ENCODE assay signal across 22 cellular contexts in genomic region chr3:44026224-44026865, GRCh38.
DNase-seq lines count a peak whose midpoint lies in the region; ATAC-seq, FAIRE-seq and TF ChIP-seq lines count a peak whose summit lies in the region.
"Had no signal": no experiment of that assay in that cellular context is flagged by ENCODE, and none has a peak within 500 bp of the region (broad histone marks: within the 10 kb centered on the region; RNA-seq: fewer than 3 reads in every experiment).

No MANE protein-coding gene starts in this region.

- H4K91ac ChIP-seq in neuronal stem cell (ENCODE audit: low read depth, low read length, poor library complexity): no peak overlapping the region

- no peak overlapping the region for H2BK120ac ChIP-seq in neuronal stem cell (ENCODE audit: low read depth, low read length)

- H2BK12ac ChIP-seq in neuronal stem cell (ENCODE audit: low read length): no peak overlapping the region

- DNase-seq in bronchial epithelial cell (ENCODE audit: low read depth) (peak; percentile 60), foreskin keratinocyte (peak in 1 of 2 donors; percentile 40), neuronal stem cell (ENCODE audit: low spot score) (no peak), kidney glomerular epithelial cell (lab: John Stamatoyannopoulos, UW) (no peak), DMS 273 (lab: John Stamatoyannopoulos, UW; ENCODE audit: unreplicated experiment) (no peak)
- DNase-seq: BE2C; CD4-positive, alpha-beta memory T cell; DMS153; DMS79 treated with DMSO at 0.1 percent for 48 hours; EL; GOT3 had no signal

- H3K27me3 ChIP-seq in Loucy (ENCODE audit: insufficient read depth, low read length, poor library complexity, severe bottlenecking) (no peaks in the 10 kb centered on the region), bronchial epithelial cell (ENCODE audit: control insufficient read depth, insufficient read depth, low read length) (no peaks in the 10 kb centered on the region), foreskin keratinocyte (peaks cover 13% of the 10 kb centered on the region), neuronal stem cell (ENCODE audit: control insufficient read depth in 3 of 3, insufficient read depth in 3 of 3, low read depth in 1 of 3, low read length in 3 of 3) (peaks cover 0 to 34% (median 0%) of the 10 kb centered on the region in 3 experiments)
- H3K27me3 ChIP-seq: BE2C had no signal

- H3K9me3 ChIP-seq in Loucy (ENCODE audit: insufficient read depth, low read depth, low read length) (no peaks in the 10 kb centered on the region), neuronal stem cell (replicated peaks in 1 of 2; ENCODE audit: control insufficient read depth in 2 of 2, insufficient read depth in 1 of 2, low read depth in 1 of 2, low read length in 2 of 2) (no peaks in the 10 kb centered on the region)
- H3K9me3 ChIP-seq: A549, BE2C, HAP-1 had no signal

- no peak overlapping the region for H3K27ac ChIP-seq in foreskin keratinocyte
- no peak overlapping the region for H3K27ac ChIP-seq in neuronal stem cell (replicated peaks; ENCODE audit: low read length)
- H3K27ac ChIP-seq: A549, C4-2B, HL-60 had no signal

- H3K4me3 ChIP-seq in Loucy (ENCODE audit: low read length, poor library complexity, severe bottlenecking) (no peak overlapping the region), bronchial epithelial cell (ENCODE audit: low read depth, low read length) (no peak overlapping the region), neuronal stem cell (ENCODE audit: low read length in 2 of 2) (no peak overlapping the region)
- H3K4me3 ChIP-seq: A549, HAP-1, K562 had no signal

- no peaks in the 10 kb centered on the region for H3F3A ChIP-seq in Loucy (ENCODE audit: low read depth)

- H4K8ac ChIP-seq in neuronal stem cell (ENCODE audit: low read depth, low read length): no peak overlapping the region

- H2BK15ac ChIP-seq in neuronal stem cell (ENCODE audit: low read length): no peak overlapping the region

- H3K18ac ChIP-seq in neuronal stem cell (ENCODE audit: low read length): no peak overlapping the region

- H3K4me1 ChIP-seq in Loucy (ENCODE audit: insufficient read depth, low read length, poor library complexity, severe bottlenecking) (peaks cover 8% of the 10 kb centered on the region), foreskin keratinocyte (peaks cover 6% of the 10 kb centered on the region), neuronal stem cell (ENCODE audit: control insufficient read depth in 2 of 2, insufficient read depth in 1 of 2, low read depth in 1 of 2, low read length in 2 of 2) (peaks cover 0 to 1% of the 10 kb centered on the region in 2 donors)
- H3K4me1 ChIP-seq: A549, BE2C had no signal

- ATAC-seq in foreskin keratinocyte (peak; percentile 70), GM21526 (IDR thresholded peaks at IDR 0.05; ENCODE audit: low FRiP score, unreplicated experiment) (no peak), HG02798 (IDR thresholded peaks at IDR 0.05; ENCODE audit: poor library complexity, unreplicated experiment) (no peak)
- ATAC-seq: A549, K562 had no signal

- H3K23ac ChIP-seq in neuronal stem cell (ENCODE audit: low read depth, low read length, poor library complexity): no peak overlapping the region

- no peaks in the 10 kb centered on the region for H3K36me3 ChIP-seq in Loucy (ENCODE audit: insufficient read depth, low read length)
- no peaks in the 10 kb centered on the region for H3K36me3 ChIP-seq in bronchial epithelial cell (ENCODE audit: control insufficient read depth, insufficient read depth, low read length)
- H3K36me3 ChIP-seq in neuronal stem cell (replicated peaks in 1 of 2; ENCODE audit: control insufficient read depth in 2 of 2, insufficient read depth in 2 of 2, low read length in 2 of 2): no peaks in the 10 kb centered on the region
- H3K36me3 ChIP-seq: BE2C, HAP-1 had no signal

- H2AFZ ChIP-seq in Loucy (ENCODE audit: low read length) (peak overlapping the region; percentile 50; the same call in 1 of the 2 replicates), neuronal stem cell (ENCODE audit: low read length) (no peak overlapping the region)

- FAIRE-seq in bronchial epithelial cell (lab: Jason Lieb, UNC): no peak
- FAIRE-seq: A549, G401.6, GM12892, GM19239, K562 had no signal

- no peaks in the 10 kb centered on the region for H3K79me1 ChIP-seq in neuronal stem cell (ENCODE audit: low read depth, low read length)

- H3K14ac ChIP-seq in neuronal stem cell (ENCODE audit: low read length): no peak overlapping the region

- no peaks in the 10 kb centered on the region for H4K20me1 ChIP-seq in Loucy (ENCODE audit: insufficient read depth, low read length, poor library complexity, severe bottlenecking)

- H3K4me2 ChIP-seq in Loucy (ENCODE audit: low read depth, low read length, poor library complexity, severe bottlenecking): peak overlapping the region; percentile 8
- no peak overlapping the region for H3K4me2 ChIP-seq in neuronal stem cell (ENCODE audit: insufficient read depth, low read length, poor library complexity, severe bottlenecking)
- H3K4me2 ChIP-seq: A549 had no signal

- no peak overlapping the region for H3K9ac ChIP-seq in Loucy (ENCODE audit: low read depth, low read length, poor library complexity, severe bottlenecking)
- H3K9ac ChIP-seq in neuronal stem cell (ENCODE audit: low read depth, low read length, poor library complexity): no peak overlapping the region

- H3K4ac ChIP-seq in neuronal stem cell (ENCODE audit: low read length): peak overlapping the region; percentile 2

- TF ChIP-seq CTCF in Loucy (conservative IDR thresholded peaks at IDR 0.05; ENCODE audit: low read length) (no peak), bronchial epithelial cell (IDR thresholded peaks at IDR 0.05; ENCODE audit: insufficient read depth, low read length, severe bottlenecking) (no peak), foreskin keratinocyte (conservative IDR thresholded peaks at IDR 0.05) (no peak)

- H3K79me2 ChIP-seq in Loucy (ENCODE audit: insufficient read depth, low read length): no peaks in the 10 kb centered on the region

- no CpG with 5 or more reads among the region's 5 CpGs for whole genome bisulfite sequencing in neuronal stem cell (ENCODE audit: extremely low coverage in 2 of 2, insufficient read length in 2 of 2, insufficient replicate concordance in 1 of 2), 2 donors

- H2BK5ac ChIP-seq in neuronal stem cell (ENCODE audit: low read length): no peak overlapping the region

- no peak overlapping the region for H2AK5ac ChIP-seq in neuronal stem cell (ENCODE audit: low read depth, low read length)

- no peaks in the 10 kb centered on the region for H3K9me2 ChIP-seq in Loucy (replicated peaks; ENCODE audit: low read depth, low read length)
